Comparison of ENCODE assay signal across 1 cellular context in the genomic region with DNA sequence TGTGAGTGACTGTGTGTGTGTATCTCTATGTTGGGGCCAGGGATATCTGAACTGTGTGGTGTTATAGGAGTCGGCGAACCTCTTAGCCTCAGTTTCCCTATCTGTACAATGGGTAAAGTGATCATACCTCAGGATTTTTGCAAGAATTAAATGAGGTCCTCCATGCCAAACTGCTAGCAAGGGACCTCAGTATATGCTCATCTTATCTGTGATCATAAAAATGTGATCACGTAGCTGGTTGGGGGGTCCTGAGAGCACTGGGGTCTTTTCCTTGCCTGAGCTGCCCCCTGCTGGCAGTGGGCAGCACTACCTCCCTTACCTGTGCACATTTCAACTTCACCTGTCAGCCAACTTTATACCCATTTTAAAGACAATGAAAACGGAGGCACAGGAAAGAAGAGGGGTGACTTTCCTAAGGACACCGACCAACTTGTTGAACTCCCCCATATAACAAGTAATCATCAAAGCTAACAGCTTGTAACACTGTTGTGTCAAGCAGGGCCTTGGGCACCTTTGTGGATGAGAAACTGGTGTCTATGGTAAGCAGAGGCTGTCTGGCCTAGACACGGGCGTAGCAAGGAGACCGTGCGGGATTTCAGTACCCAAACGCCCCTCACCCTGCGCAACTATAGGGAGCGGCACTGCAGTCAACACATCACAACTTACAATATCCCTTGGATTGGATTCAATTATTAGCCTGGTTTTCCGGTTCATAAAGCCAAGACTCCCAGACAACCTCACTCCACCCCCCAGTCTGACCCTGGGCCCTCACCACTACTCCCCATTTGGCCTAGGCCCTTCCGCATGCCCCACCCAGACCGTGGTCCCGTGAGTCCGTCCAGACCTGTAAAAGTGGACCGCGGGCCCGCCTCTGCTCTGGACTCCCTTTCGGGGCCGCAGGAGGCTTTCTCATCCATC.
TF ChIP-seq lines count a peak whose summit lies in the region.

No MANE protein-coding gene starts in this region.

TF ChIP-seq in HepG2, 621 proteins besides CTCF, POLR2A, EP300 and RAD21 (continued from another document and continues in another):
- TF ChIP-seq NFAT5 (CRISPR knock-in tag; IDR thresholded peaks at IDR 0.05) (no peak), STAG1 (CRISPR knock-in tag; IDR thresholded peaks at IDR 0.05) (peak; percentile 64), ZNF543 (CRISPR knock-in tag; IDR thresholded peaks at IDR 0.05) (0 out of 2 replicates have a peak, but pooled peaks have one; percentile 2), RCOR2 (CRISPR knock-in tag; IDR thresholded peaks at IDR 0.05) (peak; percentile 40; the same call in 1 of the 2 replicates), ZNF33B (CRISPR knock-in tag; IDR thresholded peaks at IDR 0.05) (no peak; the same call in 1 of the 2 replicates), HNRNPH1 (optimal IDR thresholded peaks at IDR 0.05; ENCODE audit: low read depth, low read length) (peak; percentile 16), SNAI1 (CRISPR knock-in tag; IDR thresholded peaks at IDR 0.05; ENCODE audit: borderline replicate concordance) (0 out of 2 replicates have a peak, but pooled peaks have one; percentile 71), AFF4 (CRISPR knock-in tag; IDR thresholded peaks at IDR 0.05) (no peak), ISX (CRISPR knock-in tag; conservative IDR thresholded peaks at IDR 0.05) (0 out of 2 replicates have a peak, but pooled peaks have one; percentile 34), HDAC1 (CRISPR knock-in tag; IDR thresholded peaks at IDR 0.05) (0 out of 2 replicates have a peak, but pooled peaks have one; percentile 46), ZBTB49 (CRISPR knock-in tag; IDR thresholded peaks at IDR 0.05; ENCODE audit: borderline replicate concordance) (no peak), ZNF629 (CRISPR knock-in tag; conservative IDR thresholded peaks at IDR 0.05) (peak; percentile 98), PAWR (CRISPR knock-in tag; IDR thresholded peaks at IDR 0.05; ENCODE audit: borderline replicate concordance) (0 out of 2 replicates have a peak, but pooled peaks have one; percentile 10), ZNF225 (CRISPR knock-in tag; IDR thresholded peaks at IDR 0.05) (0 out of 2 replicates have a peak, but pooled peaks have one; percentile 18), CBX5 (CRISPR knock-in tag; IDR thresholded peaks at IDR 0.05; ENCODE audit: borderline replicate concordance) (0 out of 2 replicates have a peak, but pooled peaks have one; percentile 2), THAP11 (CRISPR knock-in tag; IDR thresholded peaks at IDR 0.05) (peak; percentile 41), MEIS1 (CRISPR knock-in tag; IDR thresholded peaks at IDR 0.05; ENCODE audit: borderline replicate concordance) (0 out of 2 replicates have a peak, but pooled peaks have one; percentile 30), ZMYM2 (CRISPR knock-in tag; IDR thresholded peaks at IDR 0.05) (peak; percentile 74; the same call in 1 of the 2 replicates), DPF2 (CRISPR knock-in tag; IDR thresholded peaks at IDR 0.05; ENCODE audit: borderline replicate concordance, low read depth) (no peak), FOXO4 (CRISPR knock-in tag; conservative IDR thresholded peaks at IDR 0.05) (0 out of 2 replicates have a peak, but pooled peaks have one; percentile 59)
- TF ChIP-seq, protein P1, sequence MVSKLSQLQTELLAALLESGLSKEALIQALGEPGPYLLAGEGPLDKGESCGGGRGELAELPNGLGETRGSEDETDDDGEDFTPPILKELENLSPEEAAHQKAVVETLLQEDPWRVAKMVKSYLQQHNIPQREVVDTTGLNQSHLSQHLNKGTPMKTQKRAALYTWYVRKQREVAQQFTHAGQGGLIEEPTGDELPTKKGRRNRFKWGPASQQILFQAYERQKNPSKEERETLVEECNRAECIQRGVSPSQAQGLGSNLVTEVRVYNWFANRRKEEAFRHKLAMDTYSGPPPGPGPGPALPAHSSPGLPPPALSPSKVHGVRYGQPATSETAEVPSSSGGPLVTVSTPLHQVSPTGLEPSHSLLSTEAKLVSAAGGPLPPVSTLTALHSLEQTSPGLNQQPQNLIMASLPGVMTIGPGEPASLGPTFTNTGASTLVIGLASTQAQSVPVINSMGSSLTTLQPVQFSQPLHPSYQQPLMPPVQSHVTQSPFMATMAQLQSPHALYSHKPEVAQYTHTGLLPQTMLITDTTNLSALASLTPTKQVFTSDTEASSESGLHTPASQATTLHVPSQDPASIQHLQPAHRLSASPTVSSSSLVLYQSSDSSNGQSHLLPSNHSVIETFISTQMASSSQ (IDR thresholded peaks at IDR 0.05; ENCODE audit: low read depth): no peak
- TF ChIP-seq, protein P1 (CRISPR knock-in tag; IDR thresholded peaks at IDR 0.05; ENCODE audit: borderline replicate concordance): 0 out of 2 replicates have a peak, but pooled peaks have one; percentile 32
- TF ChIP-seq, protein P2, sequence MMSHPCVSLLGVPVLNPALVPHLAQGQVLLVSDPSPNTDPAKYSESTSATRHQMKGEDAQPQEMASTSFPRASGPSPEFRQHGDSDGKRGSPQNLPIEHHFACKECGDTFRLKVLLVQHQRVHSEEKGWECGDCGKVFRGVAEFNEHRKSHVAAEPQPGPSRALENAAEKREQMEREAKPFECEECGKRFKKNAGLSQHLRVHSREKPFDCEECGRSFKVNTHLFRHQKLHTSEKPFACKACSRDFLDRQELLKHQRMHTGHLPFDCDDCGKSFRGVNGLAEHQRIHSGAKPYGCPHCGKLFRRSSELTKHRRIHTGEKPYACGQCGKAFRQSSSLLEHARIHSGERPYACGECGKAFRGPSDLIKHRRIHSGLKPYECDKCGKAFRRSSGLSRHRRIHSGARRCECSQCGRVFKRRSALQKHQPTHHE (CRISPR knock-in tag; IDR thresholded peaks at IDR 0.05; ENCODE audit: borderline replicate concordance): no peak
- TF ChIP-seq, protein P3, sequence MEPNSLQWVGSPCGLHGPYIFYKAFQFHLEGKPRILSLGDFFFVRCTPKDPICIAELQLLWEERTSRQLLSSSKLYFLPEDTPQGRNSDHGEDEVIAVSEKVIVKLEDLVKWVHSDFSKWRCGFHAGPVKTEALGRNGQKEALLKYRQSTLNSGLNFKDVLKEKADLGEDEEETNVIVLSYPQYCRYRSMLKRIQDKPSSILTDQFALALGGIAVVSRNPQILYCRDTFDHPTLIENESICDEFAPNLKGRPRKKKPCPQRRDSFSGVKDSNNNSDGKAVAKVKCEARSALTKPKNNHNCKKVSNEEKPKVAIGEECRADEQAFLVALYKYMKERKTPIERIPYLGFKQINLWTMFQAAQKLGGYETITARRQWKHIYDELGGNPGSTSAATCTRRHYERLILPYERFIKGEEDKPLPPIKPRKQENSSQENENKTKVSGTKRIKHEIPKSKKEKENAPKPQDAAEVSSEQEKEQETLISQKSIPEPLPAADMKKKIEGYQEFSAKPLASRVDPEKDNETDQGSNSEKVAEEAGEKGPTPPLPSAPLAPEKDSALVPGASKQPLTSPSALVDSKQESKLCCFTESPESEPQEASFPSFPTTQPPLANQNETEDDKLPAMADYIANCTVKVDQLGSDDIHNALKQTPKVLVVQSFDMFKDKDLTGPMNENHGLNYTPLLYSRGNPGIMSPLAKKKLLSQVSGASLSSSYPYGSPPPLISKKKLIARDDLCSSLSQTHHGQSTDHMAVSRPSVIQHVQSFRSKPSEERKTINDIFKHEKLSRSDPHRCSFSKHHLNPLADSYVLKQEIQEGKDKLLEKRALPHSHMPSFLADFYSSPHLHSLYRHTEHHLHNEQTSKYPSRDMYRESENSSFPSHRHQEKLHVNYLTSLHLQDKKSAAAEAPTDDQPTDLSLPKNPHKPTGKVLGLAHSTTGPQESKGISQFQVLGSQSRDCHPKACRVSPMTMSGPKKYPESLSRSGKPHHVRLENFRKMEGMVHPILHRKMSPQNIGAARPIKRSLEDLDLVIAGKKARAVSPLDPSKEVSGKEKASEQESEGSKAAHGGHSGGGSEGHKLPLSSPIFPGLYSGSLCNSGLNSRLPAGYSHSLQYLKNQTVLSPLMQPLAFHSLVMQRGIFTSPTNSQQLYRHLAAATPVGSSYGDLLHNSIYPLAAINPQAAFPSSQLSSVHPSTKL (CRISPR knock-in tag; IDR thresholded peaks at IDR 0.05): no peak
